In genomic region chr2:126645211-126645618, GRCh38 we compare ENCODE assay signal across 13 cellular contexts. TPM values are rescaled to one million over a fixed set of nuclear protein-coding genes. Genes with fewer than 3 reads are reported as not detected.
DNase-seq lines count a peak whose midpoint lies in the region; ATAC-seq and TF ChIP-seq lines count a peak whose summit lies in the region.
"Had no signal": no experiment of that assay in that cellular context is flagged by ENCODE, and none has a peak within 500 bp of the region (broad histone marks: within the 10 kb centered on the region; RNA-seq: fewer than 3 reads in every experiment).

No MANE protein-coding gene starts in this region.

- peaks cover 25% of the 10 kb centered on the region for H3K9me3 Mint-ChIP-seq in dendritic cell treated with granulocyte-macrophage colony-stimulating factor and Interleukin-4, amounts not matched to agents 40 ng/mL and 50 ng/mL, for 4 days

- no peak for TF ChIP-seq CTCF in heart left ventricle (IDR thresholded peaks at IDR 0.05)

- H3K4me1 Mint-ChIP-seq in dendritic cell treated with granulocyte-macrophage colony-stimulating factor and Interleukin-4, amounts not matched to agents 40 ng/mL and 50 ng/mL, for 4 days (ENCODE audit: low read depth): peaks cover 30% of the 10 kb centered on the region

- intact Hi-C loops in dendritic cell treated with granulocyte-macrophage colony-stimulating factor and Interleukin-4, amounts not matched to agents 40 ng/mL and 50 ng/mL, for 4 days (cut with micrococcal nuclease): no loop called here
- intact Hi-C loops in heart left ventricle (cut with DNase I): loop anchor here in 2 of 10 donors (10.0 kb wide), 2 partner anchors 100 to 110 kb away; no protein-coding TSS in a partner anchor

- H3K4me1 ChIP-seq in heart left ventricle: no peaks in the 10 kb centered on the region
- no peaks in the 10 kb centered on the region for H3K4me1 ChIP-seq in effector memory CD4-positive, alpha-beta T cell (ENCODE audit: control insufficient read depth, insufficient read depth, low read length, poor library complexity, severe bottlenecking)
- H3K4me1 ChIP-seq: left ventricle myocardium inferior had no signal

- H3K27ac Mint-ChIP-seq in dendritic cell treated with granulocyte-macrophage colony-stimulating factor and Interleukin-4, amounts not matched to agents 40 ng/mL and 50 ng/mL, for 4 days: peak overlapping the region; percentile 75

- H3K27ac ChIP-seq in heart left ventricle: no peak overlapping the region
- no peak overlapping the region for H3K27ac ChIP-seq in effector memory CD4-positive, alpha-beta T cell (ENCODE audit: insufficient read depth, low read length, poor library complexity, severe bottlenecking)
- H3K27ac ChIP-seq: left ventricle myocardium inferior had no signal

- no peak for TF ChIP-seq POLR2A in heart left ventricle (IDR thresholded peaks at IDR 0.05)

- H3K36me3 Mint-ChIP-seq in dendritic cell treated with granulocyte-macrophage colony-stimulating factor and Interleukin-4, amounts not matched to agents 40 ng/mL and 50 ng/mL, for 4 days (ENCODE audit: low read depth): no peaks in the 10 kb centered on the region

- H3K9me3 ChIP-seq in heart left ventricle: no peaks in the 10 kb centered on the region
- H3K9me3 ChIP-seq in effector memory CD4-positive, alpha-beta T cell (ENCODE audit: control insufficient read depth, low read length): no peaks in the 10 kb centered on the region
- H3K9me3 ChIP-seq: left ventricle myocardium inferior had no signal

- DNase-seq in NCI-H1105 (lab: John Stamatoyannopoulos, UW) (no peak), heart left ventricle (no peak), NOMO-1 (lab: John Stamatoyannopoulos, UW; ENCODE audit: unreplicated experiment in 2 of 2) (no peak)
- no peak for DNase-seq in effector memory CD4-positive, alpha-beta T cell
- DNase-seq: cerebellar nuclear complex, COR-L47, left ventricle myocardium inferior, NCI-H524 treated with DMSO at 0.1 percent for 48 hours, T-helper 1 cell had no signal

- ATAC-seq in GM18867 (IDR thresholded peaks at IDR 0.05; ENCODE audit: unreplicated experiment): peak; percentile 54
- peak; percentile 48 for ATAC-seq in GM21717 (IDR thresholded peaks at IDR 0.05; ENCODE audit: unreplicated experiment)
- ATAC-seq in HG03175 (IDR thresholded peaks at IDR 0.05; ENCODE audit: unreplicated experiment): peak; percentile 32
- no peak for ATAC-seq in heart left ventricle

- no peaks in the 10 kb centered on the region for H3K27me3 Mint-ChIP-seq in dendritic cell treated with granulocyte-macrophage colony-stimulating factor and Interleukin-4, amounts not matched to agents 40 ng/mL and 50 ng/mL, for 4 days

- no peak overlapping the region for H3K4me3 Mint-ChIP-seq in dendritic cell treated with granulocyte-macrophage colony-stimulating factor and Interleukin-4, amounts not matched to agents 40 ng/mL and 50 ng/mL, for 4 days

- H3K4me3 ChIP-seq in heart left ventricle: no peak overlapping the region
- H3K4me3 ChIP-seq in effector memory CD4-positive, alpha-beta T cell (ENCODE audit: insufficient read depth, low read depth, low read length, poor library complexity, severe bottlenecking): no peak overlapping the region
- H3K4me3 ChIP-seq: left ventricle myocardium inferior had no signal

- no peaks in the 10 kb centered on the region for H3K27me3 ChIP-seq in heart left ventricle
- no peaks in the 10 kb centered on the region for H3K27me3 ChIP-seq in effector memory CD4-positive, alpha-beta T cell (replicated peaks; ENCODE audit: control insufficient read depth, insufficient read depth, low read length, poor library complexity, severe bottlenecking)

- no peaks in the 10 kb centered on the region for H3K36me3 ChIP-seq in heart left ventricle
- H3K36me3 ChIP-seq in effector memory CD4-positive, alpha-beta T cell (ENCODE audit: control insufficient read depth, insufficient read depth, low read length): no peaks in the 10 kb centered on the region
- H3K36me3 ChIP-seq: left ventricle myocardium inferior had no signal

- WGBS in heart left ventricle, 4 donors: 83 to 95% (median 90%) methylated on average over 1 of the region's 1 CpG

RNA-seq across cellular contexts. Expression of gene GYPC, which starts 10.7 kb away (rescaled TPM):
- 100 to 1,000 TPM; 108 to 149 (median 128) TPM for total RNA-seq in heart left ventricle
- 100 to 1,000 TPM; 131 to 369 TPM for polyA plus RNA-seq in heart left ventricle

Comparison
In these comparisons a context has a peak if more than half of its experiments do, and no peak if none do; other contexts are left out.
1. ATAC-seq: peak in GM18867 (single experiment), GM21717 (single experiment) and HG03175 (single experiment); none in heart left ventricle (0 of 4).